24 cellular contexts compared by ENCODE assay signal in the genomic region with DNA sequence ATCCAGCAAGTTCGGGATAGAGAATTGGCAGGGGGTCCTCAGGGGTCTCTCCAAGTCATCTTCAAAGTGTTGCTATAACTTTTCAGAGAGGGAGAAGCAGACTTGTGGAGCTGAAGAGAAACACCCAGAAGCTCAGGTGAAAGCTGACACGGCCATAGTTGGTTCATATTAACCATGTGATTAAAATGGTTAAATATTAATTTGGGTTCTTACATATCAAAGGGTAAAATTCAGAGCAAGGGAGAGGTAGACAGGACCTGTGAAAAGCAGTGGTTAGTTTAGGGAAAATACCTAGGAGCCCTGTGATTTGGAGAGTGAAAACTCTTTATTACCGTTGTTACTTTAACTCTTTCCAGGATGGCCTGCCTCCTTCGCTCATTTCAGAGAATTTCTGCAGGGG. TPM values are rescaled to one million over a fixed set of nuclear protein-coding genes. Genes with fewer than 3 reads are reported as not detected.
DNase-seq lines count a peak whose midpoint lies in the region; ATAC-seq and TF ChIP-seq lines count a peak whose summit lies in the region.
"Had no signal": no experiment of that assay in that cellular context is flagged by ENCODE, and none has a peak within 500 bp of the region (broad histone marks: within the 10 kb centered on the region; RNA-seq: fewer than 3 reads in every experiment).

A gene (plus strand): TSS at position 243 of the 400 bp plus-strand sequence. CDS start 115 bp downstream, at position 358.

- no peak within 1 kb of the TSS for H3K9ac ChIP-seq in duodenal mucosa (ENCODE audit: low read depth in 1 of 2, low read length in 2 of 2)

- peak; percentile 65 for DNase-seq in LoVo (ENCODE audit: low spot score)
- no peak for DNase-seq in lower leg skin (ENCODE audit: low spot score in 2 of 2)
- DNase-seq in suprapubic skin (ENCODE audit: low spot score in 2 of 2): no peak
- DNase-seq in heart right ventricle: no peak
- no peak for DNase-seq in GM10248 (ENCODE audit: extremely low spot score)
- DNase-seq: activated CD4-positive, alpha-beta T cell treated with anti-CD3 and anti-CD28 coated beads, Interleukin-2, amount 10 ng/mL, durations not matched to agents 24 days and 14 days; activated CD8-positive, alpha-beta memory T cell treated with anti-CD3 and anti-CD28 coated beads, Interleukin-2, amount 50 U/mL, for 4 hours; activated effector memory CD4-positive, alpha-beta T cell treated with Interleukin-2 at 50 U/mL for 16 hours; brain microvascular endothelial cell; CD4-positive, alpha-beta T cell; DMS79 treated with DMSO at 0.1 percent for 48 hours; foreskin fibroblast; GOT3; NCI-H187 treated with DMSO at 0.1 percent for 48 hours; NCI-H748 treated with DMSO at 0.1 percent for 48 hours; SIG-M5; stimulated activated CD8-positive, alpha-beta memory T cell treated with anti-CD3 and anti-CD28 coated beads, Interleukin-4, amount 100 ng/mL, for 48 hours; T-cell had no signal

- H3K4me3 ChIP-seq in duodenal mucosa (ENCODE audit: low read depth in 1 of 2, low read length in 2 of 2) (peak within 1 kb of the TSS; percentile 4 to 46), lower leg skin (ENCODE audit: low read depth, poor library complexity, severe bottlenecking) (no peak within 1 kb of the TSS), suprapubic skin (peak within 1 kb of the TSS; percentile 20), heart right ventricle (no peak within 1 kb of the TSS)
- H3K4me3 ChIP-seq: coronary artery had no signal

- ATAC-seq in heart right ventricle (no peak), HG03442 (IDR thresholded peaks at IDR 0.05; ENCODE audit: unreplicated experiment) (no peak)
- ATAC-seq: T-cell had no signal

- no peaks in the 10 kb centered on the region for H3K36me3 ChIP-seq in duodenal mucosa (ENCODE audit: control insufficient read depth in 1 of 2, insufficient read depth in 2 of 2, low read length in 2 of 2)
- H3K36me3 ChIP-seq in suprapubic skin: no peaks in the 10 kb centered on the region
- no peaks in the 10 kb centered on the region for H3K36me3 ChIP-seq in heart right ventricle
- H3K36me3 ChIP-seq: brain microvascular endothelial cell, neutrophil had no signal

- CTCF ChIA-PET in GM10248 (lab: Yijun Ruan, JAX): no interaction called here

- POLR2A ChIA-PET in GM10248 (lab: Yijun Ruan, JAX): no interaction called here

- TF ChIP-seq POLR2A in lower leg skin (IDR thresholded peaks at IDR 0.05) (no peak), suprapubic skin (IDR thresholded peaks at IDR 0.05) (no peak)

- no peak for TF ChIP-seq CTCF in lower leg skin (IDR thresholded peaks at IDR 0.05)
- no peak for TF ChIP-seq CTCF in suprapubic skin (IDR thresholded peaks at IDR 0.05)
- no peak for TF ChIP-seq CTCF in heart right ventricle (IDR thresholded peaks at IDR 0.05)
- no peak for TF ChIP-seq CTCF in GM10248 (IDR thresholded peaks at IDR 0.05; ENCODE audit: control extremely low read depth, extremely low read depth, low read depth, missing control alignments)

- WGBS in lower leg skin, 2 donors: 57 to 77% methylated on average over 4 of the region's 4 CpGs
- 76% methylated on average over 4 of the region's 4 CpGs for WGBS in suprapubic skin
- 86 to 90% methylated on average over 4 of the region's 4 CpGs for WGBS in heart right ventricle, 2 donors

- H3K27me3 ChIP-seq in duodenal mucosa (ENCODE audit: control insufficient read depth in 1 of 2, insufficient read depth in 2 of 2, low read length in 2 of 2) (no peaks in the 10 kb centered on the region), suprapubic skin (no peaks in the 10 kb centered on the region), heart right ventricle (peaks cover 0 to 3% (median 0%) of the 10 kb centered on the region in 7 donors)
- H3K27me3 ChIP-seq: brain microvascular endothelial cell, neutrophil had no signal

- intact Hi-C loops in lower leg skin (cut with DNase I; ENCODE audit: low total_unique reads): loop anchor here (5.0 kb wide), 1 partner anchor 615 kb away; no protein-coding TSS in a partner anchor
- intact Hi-C loops in heart right ventricle (cut with DNase I): no loop called here

- H3K27ac ChIP-seq in duodenal mucosa (ENCODE audit: low read depth, low read length) (no peak within 1 kb of the TSS), suprapubic skin (peak within 1 kb of the TSS; percentile 59), heart right ventricle (no peak within 1 kb of the TSS)
- H3K27ac ChIP-seq: brain microvascular endothelial cell, coronary artery, neutrophil had no signal

- TF ChIP-seq EP300 in suprapubic skin (IDR thresholded peaks at IDR 0.05): no peak

- H3K4me1 ChIP-seq in duodenal mucosa (ENCODE audit: control insufficient read depth in 1 of 2, insufficient read depth in 2 of 2, low read length in 2 of 2): peaks cover 37 to 41% of the 10 kb centered on the region in 2 donors
- H3K4me1 ChIP-seq in suprapubic skin: peaks cover 8% of the 10 kb centered on the region
- no peaks in the 10 kb centered on the region for H3K4me1 ChIP-seq in heart right ventricle

- H3K9me3 ChIP-seq in duodenal mucosa (ENCODE audit: control insufficient read depth in 1 of 2, low read length in 2 of 2): no peaks in the 10 kb centered on the region
- H3K9me3 ChIP-seq in suprapubic skin: no peaks in the 10 kb centered on the region
- H3K9me3 ChIP-seq in heart right ventricle: no peaks in the 10 kb centered on the region
- H3K9me3 ChIP-seq: neutrophil had no signal

RNA-seq across cellular contexts. Expression of the gene that starts here (rescaled TPM):
- total RNA-seq in lower leg skin (10 to 100 TPM; 11.5 to 35.6 (median 14.4) TPM), suprapubic skin (10 to 100 TPM in 3 of 4 donors, 1 to 10 TPM in 1; 7.4 to 26.3 (median 19.5) TPM), heart right ventricle (not detected)
- polyA plus RNA-seq in heart right ventricle: not detected
- total RNA-seq: activated CD4-positive, alpha-beta T cell treated with anti-CD3 and anti-CD28 coated beads, Interleukin-2, amount 10 ng/mL, durations not matched to agents 24 days and 14 days; CD4-positive, alpha-beta T cell; mesothelial cell of epicardium; subcutaneous adipose tissue had no signal

Comparison
In these comparisons a context has a peak if more than half of its experiments do, and no peak if none do; other contexts are left out.
1. RNA of the gene that starts here (total RNA-seq): 7.4 to 26.3 TPM in suprapubic skin and 11.5 to 35.6 TPM in lower leg skin; not detected in heart right ventricle; every median in the first group is over 4 times any median in the second.
2. H3K4me3 ChIP-seq: peak in duodenal mucosa (2 of 2) and suprapubic skin (single experiment); none in lower leg skin (single experiment) and heart right ventricle (0 of 10).